ENCODE assay signal across 9 cellular contexts in the genomic region with DNA sequence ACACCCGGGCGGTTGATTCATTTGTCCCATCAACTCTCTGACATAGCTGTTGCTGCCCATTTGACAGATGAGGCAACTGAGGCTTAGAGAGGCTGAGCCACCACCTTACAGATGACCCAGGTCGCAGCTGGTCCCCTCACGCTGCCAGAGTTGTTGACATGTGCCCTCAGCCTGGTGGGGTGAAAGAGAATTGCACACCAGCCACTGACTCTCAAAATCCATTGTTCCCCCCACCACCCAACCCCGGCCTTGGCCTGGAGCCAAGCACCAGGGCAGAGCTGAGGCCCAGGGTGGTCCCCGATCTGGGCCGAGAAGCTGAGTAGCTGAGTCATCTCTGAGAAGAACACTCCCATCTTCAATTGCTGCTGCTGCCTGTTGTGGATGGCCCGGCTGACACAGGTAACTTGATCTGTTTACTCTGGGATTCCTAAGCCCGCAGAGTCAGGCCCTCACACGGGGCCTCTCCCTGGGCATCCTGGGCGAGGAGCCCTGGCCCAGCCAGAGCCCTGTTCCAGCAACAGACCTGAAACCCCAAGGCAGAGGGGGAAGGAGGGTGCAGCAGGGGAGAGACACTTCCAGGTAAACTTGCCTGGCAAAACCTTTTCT. TPM values are rescaled to one million over a fixed set of nuclear protein-coding genes. Genes with fewer than 3 reads are reported as not detected.
DNase-seq lines count a peak whose midpoint lies in the region; ATAC-seq and TF ChIP-seq lines count a peak whose summit lies in the region.
"Had no signal": no experiment of that assay in that cellular context is flagged by ENCODE, and none has a peak within 500 bp of the region (broad histone marks: within the 10 kb centered on the region; RNA-seq: fewer than 3 reads in every experiment).

No MANE protein-coding gene starts in this region.

- H3K27me3 Mint-ChIP-seq in endodermal cell (ENCODE audit: insufficient read depth): no peaks in the 10 kb centered on the region

- peaks cover 28% of the 10 kb centered on the region for H3K36me3 Mint-ChIP-seq in endodermal cell (ENCODE audit: low read depth)

- no peak for ATAC-seq in HG03571 (IDR thresholded peaks at IDR 0.05; ENCODE audit: unreplicated experiment)
- no peak for ATAC-seq in activated CD4-positive, CD25-positive, alpha-beta regulatory T cell treated with anti-CD3 and anti-CD28 coated beads, Interleukin-2, amount 50 U/mL, for 24 hours
- ATAC-seq in HG03460 (IDR thresholded peaks at IDR 0.05; ENCODE audit: unreplicated experiment): no peak

- peaks cover 40% of the 10 kb centered on the region for H3K4me1 Mint-ChIP-seq in endodermal cell

- no peak overlapping the region for H3K4me3 ChIP-seq in endodermal cell (ENCODE audit: low read length)
- no peak overlapping the region for H3K4me3 ChIP-seq in retinal pigment epithelial cell (ENCODE audit: low read length)
- H3K4me3 ChIP-seq: SK-N-MC had no signal

- H3K27ac Mint-ChIP-seq in endodermal cell: peak overlapping the region; percentile 98

- peak overlapping the region; percentile 37 for H3K4me3 Mint-ChIP-seq in endodermal cell

- POLR2A ChIA-PET in HEK293T (lab: Yijun Ruan, JAX): interaction anchor here (1.0 kb wide), 2 partner anchors 25 to 181 kb away, joined by 3 to 4 read pairs; partner anchors contain the start of gene ZCWPW1

- no peaks in the 10 kb centered on the region for H3K27me3 ChIP-seq in endodermal cell (ENCODE audit: control insufficient read depth, insufficient read depth, low read length, poor library complexity, severe bottlenecking)

- H3K27ac ChIP-seq in endodermal cell (ENCODE audit: low read depth, low read length): no peak overlapping the region
- H3K27ac ChIP-seq: SK-N-MC had no signal

- CTCF ChIA-PET in HEK293T (lab: Yijun Ruan, JAX): interaction anchor here (0.6 kb wide), 1 partner anchor 18 kb away, joined by 7 read pairs; no protein-coding TSS in a partner anchor

- H3K9ac ChIP-seq in endodermal cell (ENCODE audit: extremely low read depth, low read length, poor library complexity, severe bottlenecking): no peak overlapping the region

- peaks cover 6% of the 10 kb centered on the region for H3K36me3 ChIP-seq in endodermal cell (ENCODE audit: control insufficient read depth, insufficient read depth, low read length)

- H3K9me3 Mint-ChIP-seq in endodermal cell: no peaks in the 10 kb centered on the region

- peak; percentile 75 for DNase-seq in HEK293T (ENCODE audit: extremely low spot score)
- DNase-seq in NCI-H460 (ENCODE audit: extremely low read depth, low read depth): peak; percentile 85
- DNase-seq in endodermal cell: peak; percentile 93
- DNase-seq in retinal pigment epithelial cell (ENCODE audit: low read depth): peak; percentile 22
- no peak for DNase-seq in activated naive CD4-positive, alpha-beta T cell treated with anti-CD3 and anti-CD28 coated beads, Interleukin-2, amount 50 U/mL, for 16 hours

- peak; percentile 63 for TF ChIP-seq CTCF in endodermal cell (conservative IDR thresholded peaks at IDR 0.05)
- TF ChIP-seq CTCF in retinal pigment epithelial cell (conservative IDR thresholded peaks at IDR 0.05; ENCODE audit: low read depth, low read length): peak; percentile 18

- peaks cover 7% of the 10 kb centered on the region for H3K4me1 ChIP-seq in endodermal cell (ENCODE audit: control insufficient read depth, insufficient read depth, low read length)

- no peaks in the 10 kb centered on the region for H3K9me3 ChIP-seq in endodermal cell (ENCODE audit: control insufficient read depth, low read length)

- WGBS in endodermal cell (ENCODE audit: insufficient coverage in 1 of 2, insufficient read length in 1 of 2), 2 experiments: 48 to 67% methylated on average over 3 to 11 of the region's 11 CpGs

TF ChIP-seq in HEK293T, 16 proteins besides CTCF, POLR2A, EP300 and RAD21:
- TF ChIP-seq SP1 (IDR thresholded peaks at IDR 0.05) (no peak), TARDBP (IDR thresholded peaks at IDR 0.05) (no peak), LEF1 (IDR thresholded peaks at IDR 0.05; ENCODE audit: borderline replicate concordance) (no peak), SUZ12 (IDR thresholded peaks at IDR 0.05) (no peak), FOXA1 (IDR thresholded peaks at IDR 0.05) (no peak), CTBP1 (IDR thresholded peaks at IDR 0.05; ENCODE audit: borderline replicate concordance) (no peak), ELF4 (IDR thresholded peaks at IDR 0.05) (no peak), NFRKB (IDR thresholded peaks at IDR 0.05) (no peak), FOXK2 (IDR thresholded peaks at IDR 0.05) (no peak), FOXM1 (IDR thresholded peaks at IDR 0.05; ENCODE audit: borderline replicate concordance) (no peak), ARNT (IDR thresholded peaks at IDR 0.05) (no peak), HDGF (IDR thresholded peaks at IDR 0.05; ENCODE audit: borderline replicate concordance) (no peak)

RNA-seq across cellular contexts. Expression of gene PVRIG, which starts 27.5 kb away (rescaled TPM):
- not detected in 2 replicates for total RNA-seq in NCI-H460 (2014; rRNA removed; shearing (Covaris generic))
- not detected in 2 replicates for polyA plus RNA-seq in NCI-H460 (2014; cell fraction: nucleus; rRNA removed)
- total RNA-seq in endodermal cell: not detected
- polyA plus RNA-seq in endodermal cell (2013, experiment 1 of 2): not detected
- polyA plus RNA-seq in endodermal cell (2013, experiment 2 of 2): not detected
